In the genomic region with DNA sequence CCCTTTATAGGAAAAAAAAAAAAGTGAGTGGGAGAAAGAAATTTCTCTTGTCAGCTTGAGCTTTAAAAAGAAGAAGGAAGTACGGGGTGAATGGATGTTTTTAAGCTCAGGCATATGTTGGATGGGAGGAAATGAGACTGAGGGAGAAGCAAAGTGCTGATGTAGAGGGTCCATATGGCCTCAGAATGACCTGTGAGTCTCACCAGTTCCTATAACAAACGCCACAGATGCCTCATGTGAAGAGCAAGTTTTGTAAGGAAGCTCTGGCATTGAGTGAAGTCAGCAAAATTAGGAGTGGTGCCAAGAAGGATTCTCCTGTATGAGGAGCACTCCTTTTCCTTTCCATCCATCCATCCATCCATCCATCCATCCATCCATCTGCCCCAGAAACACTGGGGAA, we compare ENCODE assay signal across 19 cellular contexts.
DNase-seq lines count a peak whose midpoint lies in the region; ATAC-seq, FAIRE-seq and TF ChIP-seq lines count a peak whose summit lies in the region.
"Had no signal": no experiment of that assay in that cellular context is flagged by ENCODE, and none has a peak within 500 bp of the region (broad histone marks: within the 10 kb centered on the region; RNA-seq: fewer than 3 reads in every experiment).

No MANE protein-coding gene starts in this region.

- in situ Hi-C loops in K562 (cut with MboI) (loop anchor here (5.0 kb wide), 2 partner anchors 93 to 497 kb away; no protein-coding TSS in a partner anchor), HepG2 (cut with HindIII; ENCODE audit: extremely low pct_ligation_motif_present, low pct_unique_long_range_greater_than_20kb) (no loop called here)

- H3K36me3 ChIP-seq in heart left ventricle (no peaks in the 10 kb centered on the region), K562 (ENCODE audit: control insufficient read depth, insufficient read depth, low read length) (no peaks in the 10 kb centered on the region), HepG2 (replicated peaks in 1 of 2; ENCODE audit: control insufficient read depth in 1 of 2, insufficient read depth in 2 of 2, low read length in 2 of 2) (no peaks in the 10 kb centered on the region), Caco-2 (ENCODE audit: control insufficient read depth, insufficient read depth, low read length) (no peaks in the 10 kb centered on the region)

- no peaks in the 10 kb centered on the region for H3K27me3 ChIP-seq in heart left ventricle
- H3K27me3 ChIP-seq in K562 (ENCODE audit: control insufficient read depth in 2 of 2, insufficient read depth in 2 of 2, low read length in 2 of 2), result peaks cover 2 to 17% of the 10 kb centered on the region in 2 experiments; a peak in 4 of 5 replicates
- H3K27me3 ChIP-seq in HepG2 (ENCODE audit: control insufficient read depth in 1 of 2, insufficient read depth in 2 of 2, low read length in 2 of 2), result no peaks in the 10 kb centered on the region
- no peaks in the 10 kb centered on the region for H3K27me3 ChIP-seq in Caco-2 (replicated peaks; ENCODE audit: control insufficient read depth, insufficient read depth, low read length)

- TF ChIP-seq CTCF in heart left ventricle (IDR thresholded peaks at IDR 0.05) (no peak), K562 (IDR thresholded peaks at IDR 0.05 in 2 of 3, conservative IDR thresholded peaks at IDR 0.05 in 1 of 3; ENCODE audit: insufficient read depth in 2 of 3, low read depth in 1 of 3, low read length in 3 of 3) (no peak), HepG2 (CRISPR knock-in tag; IDR thresholded peaks at IDR 0.05) (no peak), Caco-2 (IDR thresholded peaks at IDR 0.05; ENCODE audit: insufficient read depth in 1 of 2, low read depth in 1 of 2, low read length in 1 of 2, severe bottlenecking in 1 of 2, unreplicated experiment in 1 of 2) (no peak)

- H3K27me3 Mint-ChIP-seq in activated naive CD8-positive, alpha-beta T cell treated with anti-CD3 and anti-CD28 coated beads for 36 hours, result no peaks in the 10 kb centered on the region
- no peaks in the 10 kb centered on the region for H3K27me3 Mint-ChIP-seq in Caco-2 (ENCODE audit: insufficient read depth, unreplicated experiment)

- TF ChIP-seq EP300 in K562 (IDR thresholded peaks at IDR 0.05; ENCODE audit: low read length), result no peak
- no peak for TF ChIP-seq EP300 in HepG2 (IDR thresholded peaks at IDR 0.05; ENCODE audit: low read depth in 2 of 2, low read length in 2 of 2)
- TF ChIP-seq EP300 in HepG2 (CRISPR knock-in tag; IDR thresholded peaks at IDR 0.05; ENCODE audit: borderline replicate concordance), result no peak

- DNase-seq in heart left ventricle, result no peak
- DNase-seq in cardiac septum (ENCODE audit: low spot score), result no peak
- no peak for DNase-seq in K562 (ENCODE audit: extremely low read depth in 1 of 4, low spot score in 3 of 4)
- DNase-seq in HepG2 (ENCODE audit: low spot score), result no peak
- DNase-seq in activated naive CD8-positive, alpha-beta T cell treated with anti-CD3 and anti-CD28 coated beads for 36 hours, result no peak
- DNase-seq in RCC 7860 (ENCODE audit: low spot score), result no peak
- no peak for DNase-seq in Caco-2
- DNase-seq in SHP77 (lab: John Stamatoyannopoulos, UW), result no peak
- DNase-seq: DMS79 treated with DMSO at 0.1 percent for 48 hours; hippocampal formation; NCI-H1092 treated with DMSO at 0.1 percent for 48 hours; posterior cingulate gyrus; SHP77 treated with DMSO at 0.1 percent for 48 hours; stimulated activated CD4-positive, alpha-beta T cell treated with anti-CD3 and anti-CD28 coated beads, Interleukin-4, amount 100 ng/mL, for 1 hour; stimulated activated naive CD4-positive, alpha-beta T cell treated with Interleukin-2 at 50 U/mL for 16 hours had no signal

- no peaks in the 10 kb centered on the region for H4K20me1 ChIP-seq in K562 (replicated peaks; ENCODE audit: control insufficient read depth, insufficient read depth, low read length)
- H4K20me1 ChIP-seq in HepG2 (ENCODE audit: insufficient read depth, low read length), result no peaks in the 10 kb centered on the region

- peaks cover 50% of the 10 kb centered on the region for H3K4me1 Mint-ChIP-seq in activated naive CD8-positive, alpha-beta T cell treated with anti-CD3 and anti-CD28 coated beads for 36 hours
- H3K4me1 Mint-ChIP-seq in Caco-2 (ENCODE audit: low read depth, unreplicated experiment), result peaks cover 6% of the 10 kb centered on the region

- ATAC-seq in heart left ventricle, result peak in 3 of 4 donors; percentile 47 to 67 (median 65)
- ATAC-seq in K562, result no peak
- no peak for ATAC-seq in HepG2

- H3K27ac Mint-ChIP-seq in activated naive CD8-positive, alpha-beta T cell treated with anti-CD3 and anti-CD28 coated beads for 36 hours, result no peak overlapping the region
- H3K27ac Mint-ChIP-seq in Caco-2 (ENCODE audit: unreplicated experiment), result no peak overlapping the region

- no peak for TF ChIP-seq RAD21 in K562 (CRISPR knock-in tag; conservative IDR thresholded peaks at IDR 0.05 in 1 of 2, IDR thresholded peaks at IDR 0.05 in 1 of 2)
- no peak for TF ChIP-seq RAD21 in HepG2 (CRISPR knock-in tag; IDR thresholded peaks at IDR 0.05)

- no peaks in the 10 kb centered on the region for H3K9me3 ChIP-seq in heart left ventricle
- no peaks in the 10 kb centered on the region for H3K9me3 ChIP-seq in K562 (replicated peaks; ENCODE audit: control insufficient read depth, insufficient read depth, low read depth, low read length)
- no peaks in the 10 kb centered on the region for H3K9me3 ChIP-seq in HepG2 (ENCODE audit: low read length)
- no peaks in the 10 kb centered on the region for H3K9me3 ChIP-seq in Caco-2

- H3K9me3 Mint-ChIP-seq in activated naive CD8-positive, alpha-beta T cell treated with anti-CD3 and anti-CD28 coated beads for 36 hours, result peaks cover 2% of the 10 kb centered on the region
- H3K9me3 Mint-ChIP-seq in Caco-2 (ENCODE audit: unreplicated experiment), result no peaks in the 10 kb centered on the region

- H3K4me2 ChIP-seq in K562 (ENCODE audit: insufficient read depth, low read length) (no peak overlapping the region), HepG2 (ENCODE audit: low read depth, low read length) (no peak overlapping the region)

- FAIRE-seq in K562 (lab: Jason Lieb, UNC) (no peak), HepG2 (lab: Jason Lieb, UNC) (no peak), RCC 7860 (lab: Jason Lieb, UNC) (no peak)
- FAIRE-seq: endometrium, GM12892 had no signal

- H3K4me1 ChIP-seq in heart left ventricle (peaks cover 0 to 81% (median 17%) of the 10 kb centered on the region in 12 donors), K562 (replicated peaks in 1 of 2; ENCODE audit: control insufficient read depth in 2 of 2, insufficient read depth in 2 of 2, low read length in 2 of 2) (peaks cover 4 to 15% of the 10 kb centered on the region in 2 experiments), HepG2 (ENCODE audit: insufficient read depth, low read length) (peaks cover 51% of the 10 kb centered on the region), Caco-2 (no peaks in the 10 kb centered on the region)

- H3K9ac ChIP-seq in K562 (ENCODE audit: insufficient read depth in 1 of 2, low read depth in 2 of 2, low read length in 2 of 2), result no peak overlapping the region
- no peak overlapping the region for H3K9ac ChIP-seq in HepG2 (ENCODE audit: insufficient read depth, low read depth, low read length)
- H3K9ac ChIP-seq: GM23248 had no signal

- H3K9me1 ChIP-seq in K562 (ENCODE audit: control insufficient read depth, insufficient read depth, low read length), result no peaks in the 10 kb centered on the region

- CTCF ChIA-PET in K562 (lab: Yijun Ruan, JAX; ENCODE audit: low intra/inter-chr PET ratio), result no interaction called here
- CTCF ChIA-PET in HepG2 (lab: Yijun Ruan, JAX; ENCODE audit: low intra/inter-chr PET ratio, low total read pairs), result no interaction called here
- CTCF ChIA-PET in Caco-2 (lab: Charles Lee), result interaction anchor here (1.2 kb wide), 1 partner anchor 105 kb away, joined by 5 read pairs; no protein-coding TSS in a partner anchor

- H3K27ac ChIP-seq in heart left ventricle, result peak overlapping the region in 3 of 12 donors; percentile 32 to 89 (median 56)
- H3K27ac ChIP-seq in K562 (ENCODE audit: extremely low read depth, low read depth, low read length), result no peak overlapping the region
- no peak overlapping the region for H3K27ac ChIP-seq in HepG2 (ENCODE audit: extremely low read length, insufficient read depth, low read length)
- H3K27ac ChIP-seq: GM23248 had no signal

- no peak overlapping the region for H3K4me3 ChIP-seq in heart left ventricle
- H3K4me3 ChIP-seq in K562, result no peak overlapping the region
- H3K4me3 ChIP-seq in HepG2 (replicated peaks in 1 of 3; ENCODE audit: insufficient read depth in 1 of 3, low read depth in 2 of 3, low read length in 3 of 3), result no peak overlapping the region
- no peak overlapping the region for H3K4me3 ChIP-seq in Caco-2 (ENCODE audit: low read depth, low read length)
- H3K4me3 ChIP-seq: GM23248, lung had no signal

- no peak overlapping the region for H2AFZ ChIP-seq in K562 (ENCODE audit: low read depth, low read length)
- H2AFZ ChIP-seq in HepG2 (ENCODE audit: low read length), result no peak overlapping the region
- H2AFZ ChIP-seq: GM23248 had no signal

- H3K79me2 ChIP-seq in K562 (ENCODE audit: control insufficient read depth, insufficient read depth, low read length) (no peaks in the 10 kb centered on the region), HepG2 (ENCODE audit: insufficient read depth, low read length) (no peaks in the 10 kb centered on the region)

- POLR2A ChIA-PET in K562 (lab: Yijun Ruan, JAX), result interaction anchor here (1.2 kb wide), 1 partner anchor 517 kb away, joined by 3 read pairs; no protein-coding TSS in a partner anchor
- POLR2A ChIA-PET in HepG2 (lab: Yijun Ruan, JAX), result interaction anchor here (0.8 kb wide), 1 partner anchor 42 kb away, joined by 5 read pairs; no protein-coding TSS in a partner anchor
- POLR2A ChIA-PET in Caco-2 (lab: Charles Lee), result interaction anchor here (0.6 kb wide), 1 partner anchor 35 kb away, joined by 3 read pairs; no protein-coding TSS in a partner anchor

- BruUV-seq in K562 (replicated peaks; lab: Mats Ljungman, UMichigan) (no TSS peak), HepG2 (replicated peaks; lab: Mats Ljungman, UMichigan) (no TSS peak), Caco-2 (replicated peaks; lab: Mats Ljungman, UMichigan) (no TSS peak)

- TF ChIP-seq POLR2A in heart left ventricle (IDR thresholded peaks at IDR 0.05) (no peak), K562 (conservative IDR thresholded peaks at IDR 0.05) (no peak), HepG2 (IDR thresholded peaks at IDR 0.05; ENCODE audit: insufficient read depth in 1 of 2, low read depth in 2 of 2, low read length in 2 of 2) (no peak)

- intact Hi-C loops in heart left ventricle (cut with DNase I) (loop anchor here (5.0 to 10.0 kb wide), 7 partner anchors 103 to 680 kb away; partner anchors contain the start of genes TLR10 (in 2 of the 10) and TLR6 (in 1 of the 10)), cardiac septum (cut with DNase I) (no loop called here), K562 (cut with micrococcal nuclease) (loop anchor here (10.0 kb wide), 1 partner anchor 410 kb away; no protein-coding TSS in a partner anchor), HepG2 (cut with micrococcal nuclease; ENCODE audit: unreplicated experiment) (loop anchor here (5.0 kb wide), 1 partner anchor 43 kb away; no protein-coding TSS in a partner anchor), Caco-2 (cut with micrococcal nuclease; ENCODE audit: unreplicated experiment) (no loop called here)

- no peak overlapping the region for H3K4me3 Mint-ChIP-seq in activated naive CD8-positive, alpha-beta T cell treated with anti-CD3 and anti-CD28 coated beads for 36 hours
- H3K4me3 Mint-ChIP-seq in Caco-2 (ENCODE audit: unreplicated experiment), result no peak overlapping the region

- WGBS in heart left ventricle, 4 donors, result 52 to 79% (median 73%) methylated on average over 2 of the region's 2 CpGs
- WGBS in K562 (ENCODE audit: insufficient coverage, low coverage, missing lambda C conversion rate), result 6% methylated on average over 2 of the region's 2 CpGs
- 95% methylated on average over 2 of the region's 2 CpGs for WGBS in HepG2 (ENCODE audit: low lambda C conversion rate)

- peaks cover 3% of the 10 kb centered on the region for H3K36me3 Mint-ChIP-seq in activated naive CD8-positive, alpha-beta T cell treated with anti-CD3 and anti-CD28 coated beads for 36 hours
- H3K36me3 Mint-ChIP-seq in Caco-2 (ENCODE audit: insufficient read depth, unreplicated experiment), result no peaks in the 10 kb centered on the region

Comparison
In these comparisons a context has a peak if more than half of its experiments do, and no peak if none do; other contexts are left out.
1. intact Hi-C loops: an anchor here in heart left ventricle (5.0 to 10.0 kb wide), K562 (10.0 kb wide) and HepG2 (5.0 kb wide); none called in cardiac septum and Caco-2.
2. ATAC-seq: peak in heart left ventricle (3 of 4); none in K562 (single experiment) and HepG2 (single experiment).